In the genomic region with DNA sequence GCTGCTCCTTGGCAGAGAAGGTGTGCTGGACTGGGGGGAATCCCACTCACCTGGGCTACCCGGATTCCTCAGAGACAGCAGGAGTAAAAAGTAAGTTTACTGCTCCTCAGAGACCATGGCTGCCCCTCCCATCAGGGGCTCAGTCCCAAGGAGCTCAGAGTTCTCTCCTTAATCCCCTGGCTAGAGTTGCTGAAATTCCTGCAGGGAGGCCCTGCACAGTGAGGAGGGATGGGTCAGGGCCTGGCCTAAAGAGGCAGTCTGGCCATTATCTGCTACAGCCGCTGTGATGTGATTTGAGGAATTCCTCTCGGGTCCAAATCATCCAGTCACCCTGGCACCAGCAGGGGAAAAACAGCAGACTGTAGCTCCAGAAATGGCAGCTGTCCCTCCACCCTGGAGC, we compare ENCODE assay signal across 17 cellular contexts.
DNase-seq lines count a peak whose midpoint lies in the region; ATAC-seq and TF ChIP-seq lines count a peak whose summit lies in the region.
"Had no signal": no experiment of that assay in that cellular context is flagged by ENCODE, and none has a peak within 500 bp of the region (broad histone marks: within the 10 kb centered on the region; RNA-seq: fewer than 3 reads in every experiment).

No MANE protein-coding gene starts in this region.

- H3K36me3 ChIP-seq in hepatocyte (replicated peaks; ENCODE audit: insufficient read depth, low read depth), result no peaks in the 10 kb centered on the region
- H3K36me3 ChIP-seq in mesenchymal stem cell (ENCODE audit: control insufficient read depth in 1 of 2, insufficient read depth in 2 of 2, low read depth in 1 of 2, low read length in 2 of 2), result no peaks in the 10 kb centered on the region
- H3K36me3 ChIP-seq in neural progenitor cell, result no peaks in the 10 kb centered on the region
- H3K36me3 ChIP-seq in CD8-positive, alpha-beta T cell (ENCODE audit: insufficient read depth, low read length), result no peaks in the 10 kb centered on the region
- no peaks in the 10 kb centered on the region for H3K36me3 ChIP-seq in Karpas-422 (ENCODE audit: insufficient read depth, low read length)

- no peak overlapping the region for H3K4me3 ChIP-seq in hepatocyte
- H3K4me3 ChIP-seq in mesenchymal stem cell (ENCODE audit: insufficient read depth in 1 of 2, low read depth in 1 of 2, low read length in 2 of 2), result no peak overlapping the region
- no peak overlapping the region for H3K4me3 ChIP-seq in neural progenitor cell
- no peak overlapping the region for H3K4me3 ChIP-seq in CD8-positive, alpha-beta T cell (ENCODE audit: low read depth, low read length)
- no peak overlapping the region for H3K4me3 ChIP-seq in Karpas-422 (ENCODE audit: low read length)
- H3K4me3 ChIP-seq: GM23248 had no signal

- TF ChIP-seq CTCF in hepatocyte (IDR thresholded peaks at IDR 0.05; ENCODE audit: poor library complexity) (no peak), neural progenitor cell (IDR thresholded peaks at IDR 0.05) (no peak)
- no peak for TF ChIP-seq CTCF in CD8-positive, alpha-beta T cell (IDR thresholded peaks at IDR 0.05)

- peak overlapping the region; percentile 39 for H4K91ac ChIP-seq in mesenchymal stem cell (ENCODE audit: low read length)

- no peak overlapping the region for H3K4ac ChIP-seq in mesenchymal stem cell (ENCODE audit: low read depth in 1 of 2, low read length in 2 of 2)

- ATAC-seq in CD8-positive, alpha-beta T cell, result no peak

- no peaks in the 10 kb centered on the region for H3K27me3 ChIP-seq in hepatocyte
- no peaks in the 10 kb centered on the region for H3K27me3 ChIP-seq in mesenchymal stem cell (ENCODE audit: control insufficient read depth in 1 of 2, insufficient read depth in 1 of 2, low read length in 2 of 2)
- no peaks in the 10 kb centered on the region for H3K27me3 ChIP-seq in neural progenitor cell
- no peaks in the 10 kb centered on the region for H3K27me3 ChIP-seq in CD8-positive, alpha-beta T cell (ENCODE audit: insufficient read depth, low read length)
- H3K27me3 ChIP-seq in Karpas-422 (ENCODE audit: low read length), result no peaks in the 10 kb centered on the region

- no peak overlapping the region for H2AK5ac ChIP-seq in mesenchymal stem cell (ENCODE audit: low read length, severe bottlenecking)

- H3K4me1 Mint-ChIP-seq in neural progenitor cell, result no peaks in the 10 kb centered on the region
- H3K4me1 Mint-ChIP-seq in CD8-positive, alpha-beta T cell (ENCODE audit: low read depth), result no peaks in the 10 kb centered on the region
- H3K4me1 Mint-ChIP-seq: CD8-positive, alpha-beta memory T cell had no signal

- H4K20me1 ChIP-seq in hepatocyte (ENCODE audit: insufficient read depth, poor library complexity, severe bottlenecking) (no peaks in the 10 kb centered on the region), neural progenitor cell (ENCODE audit: low read depth) (no peaks in the 10 kb centered on the region), Karpas-422 (ENCODE audit: insufficient read depth, low read depth, low read length) (no peaks in the 10 kb centered on the region)

- DNase-seq in ecto neural progenitor cell (ENCODE audit: low spot score), result peak; percentile 59
- peak; percentile 5 for DNase-seq in hepatocyte (ENCODE audit: low spot score)
- DNase-seq in mesenchymal stem cell, result no peak
- peak; percentile 68 for DNase-seq in neural progenitor cell (ENCODE audit: low spot score)
- no peak for DNase-seq in CD8-positive, alpha-beta T cell
- DNase-seq in NCI-H2081 (lab: John Stamatoyannopoulos, UW), result no peak
- DNase-seq in hypothalamus (lab: John Stamatoyannopoulos, UW), result no peak
- DNase-seq in Karpas-422, result no peak
- DNase-seq: C1 segment of cervical spinal cord; CD8-positive, alpha-beta memory T cell; DMS 273 treated with DMSO at 0.1 percent for 48 hours; DMS79; EL; GF-D8; GM23248; H7; HCEC 1CT had no signal

- no peaks in the 10 kb centered on the region for H3K79me2 ChIP-seq in hepatocyte
- no peaks in the 10 kb centered on the region for H3K79me2 ChIP-seq in neural progenitor cell (ENCODE audit: low read depth)
- no peaks in the 10 kb centered on the region for H3K79me2 ChIP-seq in Karpas-422 (ENCODE audit: low read length)

- H3K18ac ChIP-seq in mesenchymal stem cell (ENCODE audit: low read depth in 1 of 2, low read length in 2 of 2), result no peak overlapping the region

- H3K4me2 ChIP-seq in hepatocyte (no peak overlapping the region), mesenchymal stem cell (ENCODE audit: low read length, poor library complexity, severe bottlenecking) (no peak overlapping the region), neural progenitor cell (no peak overlapping the region), Karpas-422 (ENCODE audit: low read depth, low read length, poor library complexity, severe bottlenecking) (no peak overlapping the region)

- H3K27me3 Mint-ChIP-seq in neural progenitor cell (ENCODE audit: insufficient read depth, low read depth), result peaks cover 3% of the 10 kb centered on the region
- H3K27me3 Mint-ChIP-seq in CD8-positive, alpha-beta T cell (ENCODE audit: low read depth), result no peaks in the 10 kb centered on the region
- H3K27me3 Mint-ChIP-seq: CD8-positive, alpha-beta memory T cell had no signal

- no peak overlapping the region for H3K9ac ChIP-seq in mesenchymal stem cell (ENCODE audit: low read length)
- no peak overlapping the region for H3K9ac ChIP-seq in neural progenitor cell
- H3K9ac ChIP-seq in Karpas-422 (ENCODE audit: low read length), result no peak overlapping the region
- H3K9ac ChIP-seq: GM23248 had no signal

- H3K14ac ChIP-seq in mesenchymal stem cell (ENCODE audit: low read length in 2 of 2), result no peak overlapping the region

- POLR2A ChIA-PET in CD8-positive, alpha-beta T cell (lab: Charles Lee), result no interaction called here

- no peak overlapping the region for H2BK120ac ChIP-seq in mesenchymal stem cell (ENCODE audit: low read depth, low read length)

- H3K23ac ChIP-seq in mesenchymal stem cell (ENCODE audit: low read length in 2 of 2), result no peak overlapping the region

- 60% methylated on average over 3 of the region's 3 CpGs for WGBS in hepatocyte (ENCODE audit: low lambda C conversion rate, missing lambda C conversion rate)
- 91% methylated on average over 3 of the region's 3 CpGs for WGBS in mesenchymal stem cell

- intact Hi-C loops in CD8-positive, alpha-beta T cell (cut with DNase I, micrococcal nuclease), result no loop called here

- H3K79me1 ChIP-seq in mesenchymal stem cell (replicated peaks; ENCODE audit: low read length, poor library complexity, severe bottlenecking), result no peaks in the 10 kb centered on the region

- H2BK12ac ChIP-seq in mesenchymal stem cell (ENCODE audit: low read length in 2 of 2), result no peak overlapping the region

- no peaks in the 10 kb centered on the region for H3K4me1 ChIP-seq in hepatocyte (ENCODE audit: insufficient read depth)
- H3K4me1 ChIP-seq in mesenchymal stem cell (ENCODE audit: control insufficient read depth, insufficient read depth, low read depth, low read length), result no peaks in the 10 kb centered on the region
- H3K4me1 ChIP-seq in neural progenitor cell, result peaks cover 8% of the 10 kb centered on the region
- H3K4me1 ChIP-seq in CD8-positive, alpha-beta T cell (ENCODE audit: insufficient read depth, low read length), result no peaks in the 10 kb centered on the region
- H3K4me1 ChIP-seq in Karpas-422 (ENCODE audit: low read length), result no peaks in the 10 kb centered on the region

- peaks cover 27% of the 10 kb centered on the region for H3K9me3 Mint-ChIP-seq in neural progenitor cell
- H3K9me3 Mint-ChIP-seq in CD8-positive, alpha-beta T cell, result peaks cover 26% of the 10 kb centered on the region

- no peak overlapping the region for H3K4me3 Mint-ChIP-seq in neural progenitor cell
- H3K4me3 Mint-ChIP-seq in CD8-positive, alpha-beta T cell, result no peak overlapping the region
- H3K4me3 Mint-ChIP-seq: CD8-positive, alpha-beta memory T cell had no signal

- H3K27ac Mint-ChIP-seq in neural progenitor cell, result no peak overlapping the region
- no peak overlapping the region for H3K27ac Mint-ChIP-seq in CD8-positive, alpha-beta T cell
- H3K27ac Mint-ChIP-seq: CD8-positive, alpha-beta memory T cell had no signal

- H2BK5ac ChIP-seq in mesenchymal stem cell (ENCODE audit: low read depth, low read length, poor library complexity, severe bottlenecking), result no peak overlapping the region

- H4K8ac ChIP-seq in mesenchymal stem cell (ENCODE audit: low read length), result no peak overlapping the region

- H3K27ac ChIP-seq in hepatocyte (no peak overlapping the region), mesenchymal stem cell (ENCODE audit: low read length, poor library complexity, severe bottlenecking) (no peak overlapping the region), neural progenitor cell (no peak overlapping the region), Karpas-422 (ENCODE audit: low read length) (no peak overlapping the region)
- no peak overlapping the region for H3K27ac ChIP-seq in CD8-positive, alpha-beta T cell (ENCODE audit: low read depth, low read length)
- H3K27ac ChIP-seq: GM23248 had no signal

- no peaks in the 10 kb centered on the region for H3K9me3 ChIP-seq in hepatocyte (ENCODE audit: low read depth)
- H3K9me3 ChIP-seq in mesenchymal stem cell (ENCODE audit: control insufficient read depth, low read length), result peaks cover 27% of the 10 kb centered on the region
- H3K9me3 ChIP-seq in neural progenitor cell (ENCODE audit: low read depth), result no peaks in the 10 kb centered on the region
- peaks cover 3% of the 10 kb centered on the region for H3K9me3 ChIP-seq in CD8-positive, alpha-beta T cell (ENCODE audit: low read length)
- H3K9me3 ChIP-seq in Karpas-422 (ENCODE audit: low read length), result peaks cover 27% of the 10 kb centered on the region

- no peaks in the 10 kb centered on the region for H3K36me3 Mint-ChIP-seq in neural progenitor cell
- H3K36me3 Mint-ChIP-seq in CD8-positive, alpha-beta T cell, result no peaks in the 10 kb centered on the region
- H3K36me3 Mint-ChIP-seq: CD8-positive, alpha-beta memory T cell had no signal

- H2BK15ac ChIP-seq in mesenchymal stem cell (ENCODE audit: low read depth, poor library complexity, severe bottlenecking), result no peak overlapping the region

- H3K9me2 ChIP-seq in hepatocyte (replicated peaks; ENCODE audit: insufficient read depth) (no peaks in the 10 kb centered on the region), Karpas-422 (replicated peaks; ENCODE audit: insufficient read depth, low read length) (no peaks in the 10 kb centered on the region)

- H2AFZ ChIP-seq in hepatocyte, result no peak overlapping the region
- no peak overlapping the region for H2AFZ ChIP-seq in mesenchymal stem cell (ENCODE audit: low read depth, low read length)
- H2AFZ ChIP-seq in neural progenitor cell (replicated peaks), result peak overlapping the region; percentile 68
- no peak overlapping the region for H2AFZ ChIP-seq in Karpas-422 (ENCODE audit: low read length)
- H2AFZ ChIP-seq: GM23248 had no signal

- no peaks in the 10 kb centered on the region for H3F3A ChIP-seq in neural progenitor cell (ENCODE audit: low read depth)

- CTCF ChIA-PET in CD8-positive, alpha-beta T cell (lab: Charles Lee), result no interaction called here

Comparison
In these comparisons a context has a peak if more than half of its experiments do, and no peak if none do; other contexts are left out.
1. DNase-seq: peak in ecto neural progenitor cell (single experiment), hepatocyte (single experiment) and neural progenitor cell (single experiment); none in mesenchymal stem cell (single experiment), CD8-positive, alpha-beta T cell (0 of 7), NCI-H2081 (0 of 2), hypothalamus (0 of 51) and Karpas-422 (single experiment).